11 cellular contexts compared by ENCODE assay signal in the genomic region with DNA sequence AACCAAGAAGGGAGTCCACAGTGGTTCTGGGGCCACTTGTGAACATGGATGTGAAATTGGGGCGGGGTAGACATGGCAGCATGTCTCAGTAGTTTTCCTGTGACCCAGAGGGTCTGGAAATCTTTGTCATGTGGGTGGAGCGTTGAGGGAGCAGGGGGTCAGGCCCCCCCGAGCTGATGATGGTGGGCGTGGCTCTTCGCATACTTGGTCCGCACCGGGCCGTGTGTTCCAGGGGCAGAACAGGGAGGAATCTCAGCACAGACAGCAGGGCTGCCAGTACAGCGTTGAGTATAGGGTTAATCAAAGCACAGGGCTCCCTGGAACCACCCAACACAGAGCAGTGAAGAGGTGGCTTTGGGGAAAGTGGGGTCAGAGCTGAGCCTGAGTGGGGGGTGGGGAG.
DNase-seq lines count a peak whose midpoint lies in the region; ATAC-seq and TF ChIP-seq lines count a peak whose summit lies in the region.
"Had no signal": no experiment of that assay in that cellular context is flagged by ENCODE, and none has a peak within 500 bp of the region (broad histone marks: within the 10 kb centered on the region; RNA-seq: fewer than 3 reads in every experiment).

No MANE protein-coding gene starts in this region.

- intact Hi-C loops in heart right ventricle (cut with DNase I) (no loop called here), Right ventricle myocardium superior (cut with DNase I) (no loop called here), uterus (cut with DNase I; ENCODE audit: low total_unique reads) (no loop called here)
- intact Hi-C loops in naive thymus-derived CD4-positive, alpha-beta T cell (cut with micrococcal nuclease) = no loop called here

- POLR2A ChIA-PET in naive thymus-derived CD4-positive, alpha-beta T cell (lab: Charles Lee) = interaction anchor here (0.6 to 66.9 kb wide), 10 partner anchors 5 to 87 kb away, joined by 3 to 3353 read pairs (median 6); no protein-coding TSS in a partner anchor

- CTCF ChIA-PET in naive thymus-derived CD4-positive, alpha-beta T cell (lab: Charles Lee) = interaction anchor here (1.0 to 1.3 kb wide), 3 partner anchors 21 to 33 kb away, joined by 3 to 6 read pairs (median 4); no protein-coding TSS in a partner anchor

- no peak for TF ChIP-seq POLR2A in uterus (IDR thresholded peaks at IDR 0.05)

- H3K9me3 ChIP-seq in heart right ventricle (peaks cover 0 to 13% (median 0%) of the 10 kb centered on the region in 11 donors), uterus (no peaks in the 10 kb centered on the region)
- no peaks in the 10 kb centered on the region for H3K9me3 ChIP-seq in naive thymus-derived CD4-positive, alpha-beta T cell (ENCODE audit: control insufficient read depth in 2 of 3, low read length in 3 of 3)

- DNase-seq in heart right ventricle = no peak
- no peak for DNase-seq in Right ventricle myocardium superior
- no peak for DNase-seq in naive thymus-derived CD4-positive, alpha-beta T cell
- peak; percentile 73 to 74 for DNase-seq in uterus
- DNase-seq in MV-4-11 (lab: John Stamatoyannopoulos, UW) = no peak
- no peak for DNase-seq in GM19238 (ENCODE audit: insufficient read length, low spot score)
- DNase-seq: NCI-H1417 treated with DMSO at 0.1 percent for 48 hours; RPMI8226; stimulated activated CD4-positive, alpha-beta T cell treated with anti-CD3 and anti-CD28 coated beads, Interleukin-4, amount 100 ng/mL, for 24 hours had no signal

- peak overlapping the region; percentile 83 to 100 (median 97) for H3K27ac Mint-ChIP-seq in naive thymus-derived CD4-positive, alpha-beta T cell

- H3K36me3 Mint-ChIP-seq in naive thymus-derived CD4-positive, alpha-beta T cell = peaks cover 7 to 42% (median 12%) of the 10 kb centered on the region in 5 donors

- H3K27me3 Mint-ChIP-seq in naive thymus-derived CD4-positive, alpha-beta T cell = no peaks in the 10 kb centered on the region

- H3K36me3 ChIP-seq in heart right ventricle (peaks cover 0 to 17% (median 0%) of the 10 kb centered on the region in 9 donors), uterus (no peaks in the 10 kb centered on the region)
- H3K36me3 ChIP-seq in naive thymus-derived CD4-positive, alpha-beta T cell (ENCODE audit: control insufficient read depth in 2 of 3, insufficient read depth in 3 of 3, low read length in 3 of 3) = no peaks in the 10 kb centered on the region

- peak overlapping the region; percentile 75 to 100 (median 86) for H3K4me3 Mint-ChIP-seq in naive thymus-derived CD4-positive, alpha-beta T cell

- H3K27ac ChIP-seq in heart right ventricle (peak overlapping the region in 8 of 10 donors; percentile 28 to 88 (median 74)), cingulate gyrus (ENCODE audit: low read depth, low read length) (peak overlapping the region; percentile 54), uterus (peak overlapping the region; percentile 83 to 90)
- peak overlapping the region; percentile 81 for H3K27ac ChIP-seq in naive thymus-derived CD4-positive, alpha-beta T cell (ENCODE audit: low read depth, low read length)

- ATAC-seq in heart right ventricle (no peak), Right ventricle myocardium superior (ENCODE audit: poor library complexity) (no peak), HG02981 (IDR thresholded peaks at IDR 0.05; ENCODE audit: unreplicated experiment) (no peak)
- no peak for ATAC-seq in naive thymus-derived CD4-positive, alpha-beta T cell

- TF ChIP-seq CTCF in heart right ventricle (IDR thresholded peaks at IDR 0.05) = no peak
- TF ChIP-seq CTCF in uterus (IDR thresholded peaks at IDR 0.05) = no peak

- H3K27me3 ChIP-seq in heart right ventricle (no peaks in the 10 kb centered on the region), uterus (no peaks in the 10 kb centered on the region)
- H3K27me3 ChIP-seq in naive thymus-derived CD4-positive, alpha-beta T cell (ENCODE audit: control insufficient read depth in 2 of 2, insufficient read depth in 2 of 2, low read length in 2 of 2) = no peaks in the 10 kb centered on the region

- peaks cover 68 to 96% (median 87%) of the 10 kb centered on the region in 7 donors for H3K4me1 Mint-ChIP-seq in naive thymus-derived CD4-positive, alpha-beta T cell

- WGBS in heart right ventricle, 2 donors = 53 to 60% methylated on average over 9 of the region's 9 CpGs

- H3K4me1 ChIP-seq in heart right ventricle (peaks cover 35 to 95% (median 73%) of the 10 kb centered on the region in 9 donors), uterus (peaks cover 8 to 53% of the 10 kb centered on the region in 2 donors)
- peaks cover 79 to 89% of the 10 kb centered on the region in 2 donors for H3K4me1 ChIP-seq in naive thymus-derived CD4-positive, alpha-beta T cell (ENCODE audit: control insufficient read depth in 2 of 2, insufficient read depth in 2 of 2, low read length in 2 of 2)

- peaks cover 0 to 2% (median 0%) of the 10 kb centered on the region in 11 donors for H3K9me3 Mint-ChIP-seq in naive thymus-derived CD4-positive, alpha-beta T cell

- no peak overlapping the region for H3K4me3 ChIP-seq in heart right ventricle
- H3K4me3 ChIP-seq in naive thymus-derived CD4-positive, alpha-beta T cell (ENCODE audit: low read length) = no peak overlapping the region
- no peak overlapping the region for H3K4me3 ChIP-seq in uterus

Comparison
In these comparisons a context has a peak if more than half of its experiments do, and no peak if none do; other contexts are left out.
1. DNase-seq: peak in uterus (2 of 2); none in heart right ventricle (0 of 2), Right ventricle myocardium superior (single experiment), naive thymus-derived CD4-positive, alpha-beta T cell (0 of 9), MV-4-11 (single experiment) and GM19238 (single experiment).
2. Peak in every context shown above with its lines, with median percentiles within 50 percentile points of each other: H3K27ac ChIP-seq.